1 cellular context compared by ENCODE assay signal in the genomic region with DNA sequence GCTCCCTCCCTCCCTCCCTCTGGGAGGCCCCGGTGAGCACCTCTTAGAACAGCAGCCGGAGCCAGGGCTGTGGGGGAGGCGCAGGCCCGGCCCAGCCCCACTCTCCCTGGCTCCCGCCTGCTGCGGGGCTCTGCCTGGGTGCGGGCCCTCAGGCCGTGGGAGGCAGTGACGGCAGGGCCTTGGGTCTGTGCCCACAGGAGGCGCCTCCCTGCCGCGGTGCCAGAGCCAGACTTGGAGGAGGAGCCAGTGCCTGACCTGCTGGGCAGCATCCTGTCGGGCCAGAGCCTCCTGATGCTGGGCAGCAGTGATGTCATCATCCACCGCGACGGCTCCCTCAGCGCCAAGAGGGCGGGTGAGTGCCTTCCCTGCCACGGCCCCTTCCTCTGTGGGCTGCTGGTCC.
TF ChIP-seq lines count a peak whose summit lies in the region.

No MANE protein-coding gene starts in this region.

TF ChIP-seq in GM12878, 131 proteins besides CTCF, POLR2A, EP300 and RAD21:
- no peak for TF ChIP-seq MTA2 (IDR thresholded peaks at IDR 0.05; ENCODE audit: low read depth)
- TF ChIP-seq, protein P1, sequence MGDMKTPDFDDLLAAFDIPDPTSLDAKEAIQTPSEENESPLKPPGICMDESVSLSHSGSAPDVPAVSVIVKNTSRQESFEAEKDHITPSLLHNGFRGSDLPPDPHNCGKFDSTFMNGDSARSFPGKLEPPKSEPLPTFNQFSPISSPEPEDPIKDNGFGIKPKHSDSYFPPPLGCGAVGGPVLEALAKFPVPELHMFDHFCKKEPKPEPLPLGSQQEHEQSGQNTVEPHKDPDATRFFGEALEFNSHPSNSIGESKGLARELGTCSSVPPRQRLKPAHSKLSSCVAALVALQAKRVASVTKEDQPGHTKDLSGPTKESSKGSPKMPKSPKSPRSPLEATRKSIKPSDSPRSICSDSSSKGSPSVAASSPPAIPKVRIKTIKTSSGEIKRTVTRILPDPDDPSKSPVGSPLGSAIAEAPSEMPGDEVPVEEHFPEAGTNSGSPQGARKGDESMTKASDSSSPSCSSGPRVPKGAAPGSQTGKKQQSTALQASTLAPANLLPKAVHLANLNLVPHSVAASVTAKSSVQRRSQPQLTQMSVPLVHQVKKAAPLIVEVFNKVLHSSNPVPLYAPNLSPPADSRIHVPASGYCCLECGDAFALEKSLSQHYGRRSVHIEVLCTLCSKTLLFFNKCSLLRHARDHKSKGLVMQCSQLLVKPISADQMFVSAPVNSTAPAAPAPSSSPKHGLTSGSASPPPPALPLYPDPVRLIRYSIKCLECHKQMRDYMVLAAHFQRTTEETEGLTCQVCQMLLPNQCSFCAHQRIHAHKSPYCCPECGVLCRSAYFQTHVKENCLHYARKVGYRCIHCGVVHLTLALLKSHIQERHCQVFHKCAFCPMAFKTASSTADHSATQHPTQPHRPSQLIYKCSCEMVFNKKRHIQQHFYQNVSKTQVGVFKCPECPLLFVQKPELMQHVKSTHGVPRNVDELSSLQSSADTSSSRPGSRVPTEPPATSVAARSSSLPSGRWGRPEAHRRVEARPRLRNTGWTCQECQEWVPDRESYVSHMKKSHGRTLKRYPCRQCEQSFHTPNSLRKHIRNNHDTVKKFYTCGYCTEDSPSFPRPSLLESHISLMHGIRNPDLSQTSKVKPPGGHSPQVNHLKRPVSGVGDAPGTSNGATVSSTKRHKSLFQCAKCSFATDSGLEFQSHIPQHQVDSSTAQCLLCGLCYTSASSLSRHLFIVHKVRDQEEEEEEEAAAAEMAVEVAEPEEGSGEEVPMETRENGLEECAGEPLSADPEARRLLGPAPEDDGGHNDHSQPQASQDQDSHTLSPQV (IDR thresholded peaks at IDR 0.05) = no peak
- TF ChIP-seq TBL1XR1 (IDR thresholded peaks at IDR 0.05; ENCODE audit: low read depth, low read length) = no peak
- TF ChIP-seq MTA3 (IDR thresholded peaks at IDR 0.05; ENCODE audit: borderline replicate concordance, low read length) = no peak
- no peak for TF ChIP-seq CEBPB (IDR thresholded peaks at IDR 0.05; ENCODE audit: borderline replicate concordance in 1 of 2, low read depth in 2 of 2, low read length in 2 of 2)
- no peak for TF ChIP-seq CBX5 (IDR thresholded peaks at IDR 0.05; ENCODE audit: low read depth)
- no peak for TF ChIP-seq SMC3 (IDR thresholded peaks at IDR 0.05; ENCODE audit: borderline replicate concordance, low read length)
- no peak for TF ChIP-seq MEF2B (IDR thresholded peaks at IDR 0.05; ENCODE audit: partially characterized antibody, poor library complexity, severe bottlenecking)
- TF ChIP-seq SREBF2 (IDR thresholded peaks at IDR 0.05; ENCODE audit: low read length) = no peak
- no peak for TF ChIP-seq MXI1 (IDR thresholded peaks at IDR 0.05; ENCODE audit: low read depth, low read length)
- no peak for TF ChIP-seq SIX5 (IDR thresholded peaks at IDR 0.05; ENCODE audit: low read depth, low read length, severe bottlenecking)
- TF ChIP-seq NFIC (IDR thresholded peaks at IDR 0.05; ENCODE audit: low read depth, low read length) = no peak
- no peak for TF ChIP-seq ETV6 (conservative IDR thresholded peaks at IDR 0.05 in 1 of 2, IDR thresholded peaks at IDR 0.05 in 1 of 2; ENCODE audit: borderline replicate concordance in 1 of 2, low read depth in 1 of 2)
- TF ChIP-seq ZSCAN29 (IDR thresholded peaks at IDR 0.05) = no peak
- no peak for TF ChIP-seq TCF3 (IDR thresholded peaks at IDR 0.05; ENCODE audit: borderline replicate concordance, insufficient read depth, low read depth, low read length)
- no peak for TF ChIP-seq SREBF1 (IDR thresholded peaks at IDR 0.05; ENCODE audit: low read length)
- no peak for TF ChIP-seq NFXL1 (IDR thresholded peaks at IDR 0.05; ENCODE audit: borderline replicate concordance)
- TF ChIP-seq BRCA1 (IDR thresholded peaks at IDR 0.05; ENCODE audit: low read depth, low read length) = no peak
